8 cellular contexts compared by ENCODE assay signal in the genomic region with DNA sequence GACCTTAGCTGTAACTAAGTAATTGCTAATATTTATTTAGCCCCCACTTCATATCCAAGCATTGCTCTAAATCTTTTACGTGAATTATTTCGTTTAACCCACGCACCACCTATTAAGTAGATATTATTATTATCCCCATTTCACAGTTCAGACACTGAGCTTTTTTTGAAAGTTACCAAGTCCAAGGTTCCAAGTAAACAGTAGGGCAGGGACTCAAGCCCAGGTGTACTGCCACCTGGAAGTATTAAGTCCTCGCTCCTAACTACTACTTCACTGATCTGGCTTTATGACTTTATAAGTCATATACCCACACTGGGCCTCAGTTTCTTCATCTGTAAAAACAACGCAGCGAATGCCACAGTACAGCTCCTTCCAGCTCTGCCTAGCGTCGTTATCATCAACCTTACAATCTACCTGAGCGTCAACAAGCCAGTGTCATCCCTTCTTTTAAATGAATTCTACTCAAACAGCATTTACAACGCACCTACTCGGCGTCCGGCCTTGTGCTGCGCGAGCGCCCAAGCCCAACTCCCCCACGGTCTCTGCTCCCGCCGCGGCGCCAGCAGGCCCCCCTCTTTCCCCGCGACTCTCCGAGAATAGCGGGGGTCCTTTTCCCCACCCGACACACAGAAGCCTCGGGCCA. TPM values are rescaled to one million over a fixed set of nuclear protein-coding genes. Genes with fewer than 3 reads are reported as not detected.
DNase-seq lines count a peak whose midpoint lies in the region; TF ChIP-seq lines count a peak whose summit lies in the region.

No MANE protein-coding gene starts in this region.

- H3K27ac ChIP-seq in iPS-20b (ENCODE audit: low read length) = peak overlapping the region; percentile 4
- H3K27ac ChIP-seq in spleen = peak overlapping the region; percentile 85 to 95 (median 90)

- TF ChIP-seq POLR2A in spleen (IDR thresholded peaks at IDR 0.05) = no peak

- intact Hi-C loops in spleen (cut with DNase I; ENCODE audit: low total_unique reads) = loop anchor here (10.0 kb wide), 1 partner anchor 51 kb away; no protein-coding TSS in a partner anchor

- H3K9me3 ChIP-seq in iPS-20b (ENCODE audit: insufficient read depth, low read depth, low read length) = no peaks in the 10 kb centered on the region
- H3K9me3 ChIP-seq in spleen = no peaks in the 10 kb centered on the region

- DNase-seq in DMS 273 (lab: John Stamatoyannopoulos, UW; ENCODE audit: unreplicated experiment) (peak; percentile 46), DMS 273 treated with DMSO at 0.1 percent for 48 hours (lab: John Stamatoyannopoulos, UW) (no peak), HCEC 1CT (peak; percentile 17), NCI-H526 treated with DMSO at 0.1 percent for 48 hours (lab: John Stamatoyannopoulos, UW) (peak; percentile 35), astrocyte of the spinal cord (ENCODE audit: low read depth, low spot score) (peak; percentile 18), spleen (no peak), HuH-7.5 (ENCODE audit: low spot score) (no peak)

- no peak for TF ChIP-seq CTCF in astrocyte of the spinal cord (IDR thresholded peaks at IDR 0.05; ENCODE audit: low read depth, low read length)
- TF ChIP-seq CTCF in spleen (IDR thresholded peaks at IDR 0.05 in 8 of 11, conservative IDR thresholded peaks at IDR 0.05 in 3 of 11) = no peak

- no peaks in the 10 kb centered on the region for H3K36me3 ChIP-seq in iPS-20b (ENCODE audit: insufficient read depth, low read depth, low read length)
- no peaks in the 10 kb centered on the region for H3K36me3 ChIP-seq in spleen

- WGBS in spleen, 5 donors = 2 to 4% (median 2%) methylated on average over 25 to 27 of the region's 27 CpGs

- peak overlapping the region; percentile 89 for H3K9ac ChIP-seq in iPS-20b (ENCODE audit: low read depth, low read length)

- H3K4me1 ChIP-seq in iPS-20b (ENCODE audit: insufficient read depth, low read length) = peaks cover 9% of the 10 kb centered on the region; the same call in 1 of the 2 replicates
- peaks cover 9 to 44% (median 29%) of the 10 kb centered on the region in 6 donors for H3K4me1 ChIP-seq in spleen

- no peaks in the 10 kb centered on the region for H3K27me3 ChIP-seq in iPS-20b (ENCODE audit: insufficient read depth, low read length)
- peaks cover 0 to 6% (median 0%) of the 10 kb centered on the region in 7 donors for H3K27me3 ChIP-seq in spleen (replicated peaks in 1 of 7)

- H3K4me3 ChIP-seq in astrocyte of the spinal cord (ENCODE audit: low read depth, low read length) = peak overlapping the region; percentile 85
- peak overlapping the region; percentile 92 for H3K4me3 ChIP-seq in iPS-20b (ENCODE audit: low read length)
- H3K4me3 ChIP-seq in spleen = peak overlapping the region; percentile 81 to 98 (median 94)

- in situ Hi-C loops in astrocyte of the spinal cord (cut with HindIII; ENCODE audit: low sequenced_read_pairs) = no loop called here

RNA-seq across cellular contexts. Expression of gene TMEM41B, which starts 0.6 kb away (rescaled TPM):
- total RNA-seq in spleen = 10 to 100 TPM; 22.0 to 29.4 (median 25.7) TPM
- 10 to 100 TPM in 2 of 3 donors, 1 to 10 TPM in 1; 9.9 to 14.1 (median 11.3) TPM for polyA plus RNA-seq in spleen

RNA-seq across cellular contexts. Expression of gene DENND5A, which starts 48.6 kb away (rescaled TPM):
- total RNA-seq in spleen = 100 to 1,000 TPM; 105 to 157 (median 112) TPM
- 10 to 100 TPM; 20.8 to 33.8 (median 25.1) TPM for polyA plus RNA-seq in spleen

Comparison
In these comparisons a context has a peak if more than half of its experiments do, and no peak if none do; other contexts are left out.
1. DNase-seq: peak in DMS 273 (single experiment), HCEC 1CT (single experiment), NCI-H526 treated with DMSO at 0.1 percent for 48 hours (single experiment) and astrocyte of the spinal cord (single experiment); none in DMS 273 treated with DMSO at 0.1 percent for 48 hours (single experiment), spleen (single experiment) and HuH-7.5 (single experiment).
2. Peak in every context shown above with its lines, with median percentiles within 50 percentile points of each other: H3K4me3 ChIP-seq.